In genomic region chr1:24903955-24904730, GRCh38 we compare ENCODE assay signal across 15 cellular contexts. TPM values are rescaled to one million over a fixed set of nuclear protein-coding genes. Genes with fewer than 3 reads are reported as not detected.
A peak's percentile ranks its signal among the peaks of the same experiment; 100 is the strongest.
DNase-seq lines count a peak whose midpoint lies in the region; ATAC-seq, FAIRE-seq and TF ChIP-seq lines count a peak whose summit lies in the region.
"Had no signal": no experiment of that assay in that cellular context is flagged by ENCODE, and none has a peak within 500 bp of the region (broad histone marks: within the 10 kb centered on the region; RNA-seq: fewer than 3 reads in every experiment).

No MANE protein-coding gene starts in this region.

- no peak overlapping the region for H3K4me3 ChIP-seq in H7 (ENCODE audit: insufficient read depth, low read depth, low read length)
- no peak overlapping the region for H3K4me3 ChIP-seq in GM12878
- no peak overlapping the region for H3K4me3 ChIP-seq in small intestine (ENCODE audit: low read depth in 1 of 2, low read length in 2 of 2)
- H3K4me3 ChIP-seq: psoas muscle had no signal

- intact Hi-C loops in GM12878 (cut with micrococcal nuclease; ENCODE audit: unreplicated experiment) (no loop called here), sciatic nerve (cut with DNase I) (no loop called here)

- POLR2A ChIA-PET in GM12878 (lab: Charles Lee), result interaction anchor here (0.5 to 0.6 kb wide), 2 partner anchors 188 to 1158 kb away, joined by 3 to 8 read pairs; no protein-coding TSS in a partner anchor

- no peak overlapping the region for H3K4me2 ChIP-seq in GM12878 (ENCODE audit: control insufficient read depth, insufficient read depth)

- H3K9me3 ChIP-seq in GM12878 (replicated peaks; ENCODE audit: control insufficient read depth, insufficient read depth, low read length) (no peaks in the 10 kb centered on the region), small intestine (ENCODE audit: control insufficient read depth, low read depth) (no peaks in the 10 kb centered on the region)
- H3K9me3 ChIP-seq: psoas muscle had no signal

- H2AFZ ChIP-seq in GM12878 (ENCODE audit: control insufficient read depth, low read depth, low read length), result no peak overlapping the region

- RAD21 ChIA-PET in GM12878 (lab: Charles Lee; ENCODE audit: unreplicated experiment), result interaction anchor here (1.0 to 1.1 kb wide), 2 partner anchors 24 to 134 kb away, joined by 3 read pairs; no protein-coding TSS in a partner anchor

- H3K27me3 ChIP-seq in H7 (ENCODE audit: control insufficient read depth, insufficient read depth, low read length), result no peaks in the 10 kb centered on the region
- H3K27me3 ChIP-seq in GM12878 (replicated peaks in 1 of 2; ENCODE audit: control insufficient read depth in 2 of 2, insufficient read depth in 2 of 2, low read length in 1 of 2), result no peaks in the 10 kb centered on the region
- H3K27me3 ChIP-seq in small intestine (ENCODE audit: control insufficient read depth in 2 of 2, insufficient read depth in 2 of 2, low read length in 2 of 2), result no peaks in the 10 kb centered on the region

- CTCF ChIA-PET in GM12878 (lab: Yijun Ruan, JAX), result interaction anchor here (0.8 to 1.3 kb wide), 2 partner anchors 56 to 133 kb away, joined by 3 to 4 read pairs; no protein-coding TSS in a partner anchor

- no peak for TF ChIP-seq EP300 in GM12878 (IDR thresholded peaks at IDR 0.05; ENCODE audit: borderline replicate concordance in 1 of 2, control insufficient read depth in 1 of 2, low read depth in 2 of 2, low read length in 2 of 2)

- peaks cover 7% of the 10 kb centered on the region for H3K79me2 ChIP-seq in GM12878 (ENCODE audit: control insufficient read depth, insufficient read depth, low read length)

- H3K4me1 ChIP-seq in GM12878 (ENCODE audit: control insufficient read depth, insufficient read depth, low read length), result peaks cover 7% of the 10 kb centered on the region
- H3K4me1 ChIP-seq in small intestine (ENCODE audit: control insufficient read depth in 2 of 2, insufficient read depth in 1 of 2, low read depth in 1 of 2, low read length in 1 of 2), result no peaks in the 10 kb centered on the region
- H3K4me1 ChIP-seq: psoas muscle had no signal

- H3K36me3 ChIP-seq in H7 (replicated peaks; ENCODE audit: control insufficient read depth, insufficient read depth, low read length) (no peaks in the 10 kb centered on the region), GM12878 (ENCODE audit: control insufficient read depth in 2 of 2, insufficient read depth in 2 of 2, low read length in 1 of 2) (peaks cover 41 to 73% of the 10 kb centered on the region in 2 experiments), small intestine (ENCODE audit: control insufficient read depth in 2 of 2, insufficient read depth in 2 of 2, low read length in 2 of 2) (no peaks in the 10 kb centered on the region)

- no peak overlapping the region for H3K9ac ChIP-seq in GM12878 (ENCODE audit: control insufficient read depth, insufficient read depth, low read length)

- no peak for TF ChIP-seq RAD21 in GM12878 (IDR thresholded peaks at IDR 0.05; ENCODE audit: insufficient read depth, low read depth, low read length)

- SMC1A ChIA-PET in GM12878 (lab: Charles Lee; ENCODE audit: uncharacterized antibody, unreplicated experiment), result interaction anchor here (1.5 kb wide), 1 partner anchor 17 kb away, joined by 7 read pairs; no protein-coding TSS in a partner anchor

- H4K20me1 ChIP-seq in GM12878 (ENCODE audit: control insufficient read depth, insufficient read depth), result peaks cover 10% of the 10 kb centered on the region; the same call in 1 of the 2 replicates

- no TSS peak for BruUV-seq in GM12878 (replicated peaks; lab: Mats Ljungman, UMichigan)

- DNase-seq in activated CD4-positive, alpha-beta T cell treated with anti-CD3 and anti-CD28 coated beads for 48 hours, result peak; percentile 3
- no peak for DNase-seq in activated CD4-positive, alpha-beta T cell treated with anti-CD3 and anti-CD28 coated beads, Interleukin-2, amount 50 U/mL, for 48 hours
- DNase-seq in H7 (peak; percentile 70), GM12878 (ENCODE audit: low read depth, low spot score) (no peak), sciatic nerve (ENCODE audit: low spot score) (peak; percentile 45), glomerular visceral epithelial cell (ENCODE audit: extremely low spot score) (no peak), small intestine (no peak), retina (no peak)
- DNase-seq: activated gamma-delta T cell treated with Interleukin-2 at 50 U/mL for 16 hours, GF-D8, Kasumi-1, NCI-H1930, psoas muscle had no signal

- H3K27ac ChIP-seq in GM12878 (ENCODE audit: control insufficient read depth, insufficient read depth) (no peak overlapping the region), small intestine (ENCODE audit: low read depth in 1 of 2, low read length in 1 of 2) (no peak overlapping the region)
- H3K27ac ChIP-seq: psoas muscle had no signal

- 93% methylated on average over 25 of the region's 25 CpGs for WGBS in GM12878 (ENCODE audit: insufficient coverage, insufficient replicate concordance, low lambda C conversion rate, missing lambda C conversion rate)
- 86 to 88% (median 87%) methylated on average over 23 to 25 of the region's 25 CpGs for WGBS in small intestine, 3 donors

- ATAC-seq in GM12878, result no peak
- no peak for ATAC-seq in sciatic nerve
- ATAC-seq: Panc1, psoas muscle had no signal

- no peak for TF ChIP-seq CTCF in GM12878 (IDR thresholded peaks at IDR 0.05 in 2 of 3, conservative IDR thresholded peaks at IDR 0.05 in 1 of 3; ENCODE audit: control insufficient read depth in 2 of 3, extremely low read depth in 1 of 3, insufficient read depth in 1 of 3, low read depth in 3 of 3, low read length in 3 of 3)

- FAIRE-seq in GM12878 (lab: Jason Lieb, UNC) (no peak), small intestine (lab: Jason Lieb, UNC) (no peak)
- FAIRE-seq: A204.1 had no signal

- TF ChIP-seq POLR2A in GM12878 (IDR thresholded peaks at IDR 0.05; ENCODE audit: low read depth, low read length), result no peak; the same call in 1 of the 2 replicates

- in situ Hi-C loops in GM12878 (cut with MboI), result no loop called here

TF ChIP-seq in GM12878, 131 proteins besides CTCF, POLR2A, EP300 and RAD21:
- peak; percentile 20 for TF ChIP-seq POLR2AphosphoS5 (IDR thresholded peaks at IDR 0.05; ENCODE audit: low read length)
- no peak for TF ChIP-seq TAF1 (IDR thresholded peaks at IDR 0.05; ENCODE audit: borderline replicate concordance, low read depth, low read length)
TF ChIP-seq in GM12878: peak in this region for 1.

RNA-seq across cellular contexts. Expression of gene RUNX3, which starts 25.9 kb away (rescaled TPM):
- 1.3 and 3.5 TPM in 2 replicates for total RNA-seq in H7 (2014; rRNA removed; shearing (Covaris generic))
- total RNA-seq in GM12878 (2013; cell fraction: nucleolus; rRNA removed), result 101 and 106 TPM in 2 replicates
- total RNA-seq in GM12878 (2014; rRNA removed) (25.8 and 33.5 TPM in 2 replicates), GM12878 (2014; rRNA removed; fragmentation: Illumina TruSeq; extraction: Trizol) (18.4 and 19.0 TPM in 2 replicates), GM12878 (2021) (148 and 151 TPM in 2 replicates), sciatic nerve (2.0 TPM)
- polyA plus RNA-seq in GM12878 (2011; ENCODE audit: low read depth), result 44.1 TPM
- polyA plus RNA-seq in GM12878 (2011; rRNA removed) (15.0 and 25.8 TPM in 2 replicates), GM12878 (2014; fragmentation: Illumina TruSeq; extraction: Trizol) (48.8 and 61.7 TPM in 2 replicates), GM12878 (2014; fragmentation: Nextera tagmentation; extraction: Ambion mirVana) (10 to 100 TPM; 21.6 to 26.3 TPM), GM12878 (2014; rRNA removed) (64.7 and 79.6 TPM in 2 replicates), GM12878 (2016; fragmentation: Nextera tagmentation; extraction: Ambion mirVana) (10 to 100 TPM; 29.3 to 34.0 TPM), small intestine (1 to 10 TPM; 1.1 to 5.4 (median 2.2) TPM)
- 45.6 and 51.9 TPM in 2 replicates for polyA plus RNA-seq in GM12878 (2011; cell fraction: cytosol; rRNA removed)
- polyA plus RNA-seq in GM12878 (2011; cell fraction: nucleus; rRNA removed), result 72.8 and 112 TPM in 2 replicates
- polyA plus RNA-seq in GM12878 (2012), result 91.6 and 104 TPM in 2 replicates
- polyA minus RNA-seq in GM12878 (2011; rRNA and poly(A)+ RNA removed), result 20.0 and 31.7 TPM in 2 replicates
- polyA minus RNA-seq in GM12878 (2011; cell fraction: cytosol; rRNA and poly(A)+ RNA removed), result 30.6 and 47.6 TPM in 2 replicates
- polyA minus RNA-seq in GM12878 (2011; cell fraction: nucleus; rRNA and poly(A)+ RNA removed), result 30.8 and 46.2 TPM in 2 replicates

Comparison
In these comparisons a context has a peak if more than half of its experiments do, and no peak if none do; other contexts are left out.
1. DNase-seq: peak in activated CD4-positive, alpha-beta T cell treated with anti-CD3 and anti-CD28 coated beads for 48 hours (single experiment), H7 (single experiment) and sciatic nerve (single experiment); none in activated CD4-positive, alpha-beta T cell treated with anti-CD3 and anti-CD28 coated beads, Interleukin-2, amount 50 U/mL, for 48 hours (0 of 2), GM12878 (single experiment), glomerular visceral epithelial cell (single experiment), small intestine (single experiment) and retina (single experiment).